ENCODE assay signal across 8 cellular contexts in genomic region chr14:63853831-63854293, GRCh38. TPM values are rescaled to one million over a fixed set of nuclear protein-coding genes. Genes with fewer than 3 reads are reported as not detected.
DNase-seq lines count a peak whose midpoint lies in the region; ATAC-seq, FAIRE-seq and TF ChIP-seq lines count a peak whose summit lies in the region.

No MANE protein-coding gene starts in this region.

- WGBS in HepG2 (ENCODE audit: low lambda C conversion rate): under 1% methylated on average over 13 of the region's 18 CpGs

- peak overlapping the region; percentile 85 for H3K4me2 ChIP-seq in HepG2 (ENCODE audit: low read depth, low read length)

- no peaks in the 10 kb centered on the region for H4K20me1 ChIP-seq in HepG2 (ENCODE audit: insufficient read depth, low read length)

- H3K4me1 ChIP-seq in HepG2 (ENCODE audit: insufficient read depth, low read length): peaks cover 24% of the 10 kb centered on the region

- H3K9ac ChIP-seq in HepG2 (ENCODE audit: insufficient read depth, low read depth, low read length): peak overlapping the region; percentile 57; the same call in 1 of the 2 replicates

- H3K27ac Mint-ChIP-seq in chondrocyte (ENCODE audit: unreplicated experiment): peak overlapping the region; percentile 65

- peak; percentile 93 for FAIRE-seq in H54 (lab: Jason Lieb, UNC)
- FAIRE-seq in HepG2 (lab: Jason Lieb, UNC): no peak

- peaks cover 10% of the 10 kb centered on the region for H3K79me2 ChIP-seq in HepG2 (ENCODE audit: insufficient read depth, low read length)

- TF ChIP-seq POLR2A in H54 (IDR thresholded peaks at IDR 0.05; ENCODE audit: low read depth, low read length): no peak
- no peak for TF ChIP-seq POLR2A in HepG2 (IDR thresholded peaks at IDR 0.05; ENCODE audit: insufficient read depth in 1 of 2, low read depth in 2 of 2, low read length in 2 of 2)

- H3K27ac ChIP-seq in HepG2 (ENCODE audit: extremely low read length, insufficient read depth, low read length): no peak overlapping the region

- TSS peak; percentile 39 for BruUV-seq in HepG2 (replicated peaks; lab: Mats Ljungman, UMichigan)

- no peak for TF ChIP-seq EP300 in HepG2 (IDR thresholded peaks at IDR 0.05; ENCODE audit: low read depth in 2 of 2, low read length in 2 of 2)
- no peak for TF ChIP-seq EP300 in HepG2 (CRISPR knock-in tag; IDR thresholded peaks at IDR 0.05; ENCODE audit: borderline replicate concordance)

- DNase-seq in DMS 273 (lab: John Stamatoyannopoulos, UW; ENCODE audit: unreplicated experiment) (peak; percentile 89), H54 (ENCODE audit: insufficient read length, low spot score) (peak; percentile 56), NCI-H146 treated with DMSO at 0.1 percent for 48 hours (lab: John Stamatoyannopoulos, UW; ENCODE audit: unreplicated experiment) (peak; percentile 34), chondrocyte (ENCODE audit: low spot score) (no peak), HepG2 (ENCODE audit: low spot score) (peak; percentile 20)
- DNase-seq in activated CD4-positive, alpha-beta T cell treated with anti-CD3 and anti-CD28 coated beads for 24 hours (ENCODE audit: low read depth in 2 of 2): peak; percentile 16 to 19
- peak in 2 of 3 donors; percentile 16 to 25 for DNase-seq in stimulated activated CD4-positive, alpha-beta T cell treated with anti-CD3 and anti-CD28 coated beads, TNF-alpha, amount 100 ng/mL, for 48 hours (ENCODE audit: low read depth in 3 of 3)

- H3K27me3 Mint-ChIP-seq in chondrocyte (ENCODE audit: low read depth): no peaks in the 10 kb centered on the region

- ATAC-seq in HepG2 (peak; percentile 27), GM18873 (IDR thresholded peaks at IDR 0.05; ENCODE audit: low FRiP score, unreplicated experiment) (no peak)

- CTCF ChIA-PET in HepG2 (lab: Yijun Ruan, JAX; ENCODE audit: low intra/inter-chr PET ratio, low total read pairs): no interaction called here

- intact Hi-C loops in HepG2 (cut with micrococcal nuclease; ENCODE audit: unreplicated experiment): loop anchor here (2.0 to 10.0 kb wide), 3 partner anchors 43 to 141 kb away; no protein-coding TSS in a partner anchor

- H3K4me3 ChIP-seq in HepG2 (replicated peaks in 1 of 3; ENCODE audit: insufficient read depth in 1 of 3, low read depth in 2 of 3, low read length in 3 of 3): peak overlapping the region; percentile 76 to 92 (median 82)

- H3K36me3 ChIP-seq in HepG2 (replicated peaks in 1 of 2; ENCODE audit: control insufficient read depth in 1 of 2, insufficient read depth in 2 of 2, low read length in 2 of 2): no peaks in the 10 kb centered on the region

- TF ChIP-seq RAD21 in HepG2 (CRISPR knock-in tag; IDR thresholded peaks at IDR 0.05): no peak

- H3K4me1 Mint-ChIP-seq in chondrocyte (ENCODE audit: low read depth): peaks cover 15% of the 10 kb centered on the region

- no peaks in the 10 kb centered on the region for H3K9me3 Mint-ChIP-seq in chondrocyte (ENCODE audit: low read depth)

- H3K27me3 ChIP-seq in HepG2 (ENCODE audit: control insufficient read depth in 1 of 2, insufficient read depth in 2 of 2, low read length in 2 of 2): no peaks in the 10 kb centered on the region; a peak in 1 of 5 replicates

- in situ Hi-C loops in HepG2 (cut with HindIII; ENCODE audit: extremely low pct_ligation_motif_present, low pct_unique_long_range_greater_than_20kb): no loop called here

- TF ChIP-seq CTCF in chondrocyte (IDR thresholded peaks at IDR 0.05) (no peak), HepG2 (CRISPR knock-in tag; IDR thresholded peaks at IDR 0.05) (no peak)

- no peaks in the 10 kb centered on the region for H3K36me3 Mint-ChIP-seq in chondrocyte (ENCODE audit: low read depth)

- POLR2A ChIA-PET in HepG2 (lab: Yijun Ruan, JAX): interaction anchor here (0.7 to 1.7 kb wide), 2 partner anchors 10 to 204 kb away, joined by 3 to 5 read pairs; no protein-coding TSS in a partner anchor

- peak overlapping the region; percentile 89 for H3K4me3 Mint-ChIP-seq in chondrocyte (ENCODE audit: unreplicated experiment)

- no peaks in the 10 kb centered on the region for H3K9me3 ChIP-seq in HepG2 (ENCODE audit: low read length)

- H2AFZ ChIP-seq in HepG2 (ENCODE audit: low read length): no peak overlapping the region

TF ChIP-seq in HepG2, 621 proteins besides CTCF, POLR2A, EP300 and RAD21:
- TF ChIP-seq MATR3 (CRISPR knock-in tag; IDR thresholded peaks at IDR 0.05) (no peak), RBM39 (IDR thresholded peaks at IDR 0.05; ENCODE audit: low read depth, low read length, poor library complexity, severe bottlenecking) (no peak), ZNF180 (CRISPR knock-in tag; IDR thresholded peaks at IDR 0.05; ENCODE audit: borderline replicate concordance, low read depth) (no peak), ZNF777 (CRISPR knock-in tag; IDR thresholded peaks at IDR 0.05) (peak; percentile 54; the same call in 1 of the 2 replicates), ZFX (CRISPR knock-in tag; IDR thresholded peaks at IDR 0.05; ENCODE audit: low read depth) (peak; percentile 24), ZNF501 (CRISPR knock-in tag; IDR thresholded peaks at IDR 0.05) (peak; percentile 41; the same call in 1 of the 2 replicates), FOXA1 (IDR thresholded peaks at IDR 0.05) (no peak), FOXA1 (CRISPR knock-in tag; IDR thresholded peaks at IDR 0.05) (0 out of 2 replicates have a peak, but pooled peaks have one; percentile 19)
- TF ChIP-seq, protein P1, sequence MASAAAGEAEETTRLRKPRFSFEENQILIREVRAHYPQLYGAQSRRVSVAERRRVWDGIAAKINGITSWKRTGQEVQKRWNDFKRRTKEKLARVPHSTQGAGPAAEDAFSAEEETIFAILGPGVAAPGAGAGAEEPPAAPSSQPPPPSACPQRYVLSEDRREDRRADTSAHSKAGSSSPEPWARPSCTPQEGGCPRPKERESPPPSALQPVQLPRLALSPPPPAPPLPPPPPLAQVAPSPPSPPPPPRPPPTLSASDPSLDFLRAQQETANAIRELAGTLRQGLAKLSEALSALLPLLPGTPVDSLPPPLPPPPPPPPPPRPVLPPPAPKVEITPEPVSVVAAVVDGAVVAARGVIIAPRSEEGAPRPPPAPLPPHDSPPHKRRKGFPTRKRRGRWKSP (CRISPR knock-in tag; IDR thresholded peaks at IDR 0.05): 0 out of 2 replicates have a peak, but pooled peaks have one; percentile 3

RNA-seq across cellular contexts. Expression of gene SYNE2, which starts 1.1 kb away (rescaled TPM):
- total RNA-seq in chondrocyte: 13.6 to 15.3 TPM (median 14.2 TPM) in 3 replicates
- 13.3 and 19.5 TPM in 2 replicates for total RNA-seq in HepG2 (2016; rRNA removed; fragmentation: Illumina TruSeq; extraction: Trizol)
- total RNA-seq in HepG2 (2016; cell fraction: cytosol; rRNA removed; fragmentation: Illumina TruSeq; extraction: Trizol; ENCODE audit: low read depth): 3.3 and 4.7 TPM in 2 replicates
- total RNA-seq in HepG2 (2016; cell fraction: insoluble cytoplasmic fraction; rRNA removed; fragmentation: Illumina TruSeq; extraction: Trizol): 13.6 and 17.1 TPM in 2 replicates
- 4.5 and 4.9 TPM in 2 replicates for total RNA-seq in HepG2 (2016; cell fraction: membrane; rRNA removed; fragmentation: Illumina TruSeq; extraction: Trizol)
- 24.4 and 24.6 TPM in 2 replicates for total RNA-seq in HepG2 (2016; cell fraction: nucleus; rRNA removed; fragmentation: Illumina TruSeq; extraction: Trizol)
- polyA plus RNA-seq in HepG2 (2011; rRNA removed): 6.2 and 6.4 TPM in 2 replicates
- polyA plus RNA-seq in HepG2 (2011; cell fraction: cytosol; rRNA removed): 3.3 and 4.5 TPM in 2 replicates
- 21.7 and 22.7 TPM in 2 replicates for polyA plus RNA-seq in HepG2 (2011; cell fraction: nucleus; rRNA removed)
- polyA plus RNA-seq in HepG2 (2012): 4.5 and 5.0 TPM in 2 replicates
- polyA plus RNA-seq in HepG2 (2016; cell fraction: cytosol; fragmentation: Illumina TruSeq; extraction: Trizol; ENCODE audit: low read depth): 0.34 and 0.63 TPM in 2 replicates
- 7.2 and 9.1 TPM in 2 replicates for polyA plus RNA-seq in HepG2 (2016; cell fraction: insoluble cytoplasmic fraction; fragmentation: Illumina TruSeq; extraction: Trizol; ENCODE audit: low read depth)
- polyA plus RNA-seq in HepG2 (2016; cell fraction: membrane; fragmentation: Illumina TruSeq; extraction: Trizol; ENCODE audit: low read depth): 0.87 and 1.0 TPM in 2 replicates
- polyA plus RNA-seq in HepG2 (2016; cell fraction: nucleus; fragmentation: Illumina TruSeq; extraction: Trizol; ENCODE audit: insufficient read depth, low read depth): 13.5 and 14.3 TPM in 2 replicates
- 21.2 and 137 TPM in 2 replicates for polyA minus RNA-seq in HepG2 (2011; rRNA and poly(A)+ RNA removed; ENCODE audit: low replicate concordance)
- 9.4 and 14.6 TPM in 2 replicates for polyA minus RNA-seq in HepG2 (2011; cell fraction: cytosol; rRNA and poly(A)+ RNA removed)
- 55.6 and 61.7 TPM in 2 replicates for polyA minus RNA-seq in HepG2 (2011; cell fraction: nucleus; rRNA and poly(A)+ RNA removed)
